13 cellular contexts compared by ENCODE assay signal in the genomic region with DNA sequence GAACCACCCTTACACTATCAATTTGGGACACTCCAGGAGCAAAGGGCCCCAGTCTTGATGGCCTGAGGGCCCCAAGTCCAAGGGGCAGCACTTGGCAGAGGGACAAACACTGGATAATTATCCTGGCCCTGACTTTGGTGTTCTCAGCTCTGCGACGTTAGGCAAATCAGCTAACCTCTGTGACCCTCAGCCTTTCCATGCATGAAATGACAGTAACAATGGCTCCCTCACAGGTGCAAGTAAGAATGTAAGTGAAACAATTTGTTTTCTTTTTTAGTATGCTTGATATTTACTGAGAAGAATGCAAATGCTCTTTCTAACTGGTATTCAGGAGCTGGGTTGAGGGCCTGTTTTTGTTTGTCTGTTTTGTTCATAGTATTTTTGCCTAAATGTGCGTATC.
DNase-seq lines count a peak whose midpoint lies in the region; ATAC-seq and TF ChIP-seq lines count a peak whose summit lies in the region.
"Had no signal": no experiment of that assay in that cellular context is flagged by ENCODE, and none has a peak within 500 bp of the region (broad histone marks: within the 10 kb centered on the region; RNA-seq: fewer than 3 reads in every experiment).

No MANE protein-coding gene starts in this region.

- no peak overlapping the region for H3K27ac ChIP-seq in H9 (ENCODE audit: insufficient read length, low read depth, low read length)
- H3K27ac ChIP-seq: epithelial cell of prostate had no signal

- TF ChIP-seq CTCF in GM10266 (IDR thresholded peaks at IDR 0.05; ENCODE audit: control insufficient read depth, insufficient read depth, low read depth, missing control alignments) (no peak), H9 (conservative IDR thresholded peaks at IDR 0.05) (no peak)

- no peak overlapping the region for H3K18ac ChIP-seq in H9 (ENCODE audit: insufficient read length, low read depth, low read length)

- no CpG with 5 or more reads among the region's 3 CpGs for WGBS in H9 (ENCODE audit: extremely low coverage, insufficient read length, low lambda C conversion rate)

- H3T11ph ChIP-seq in H9 (ENCODE audit: low read length): no peak overlapping the region

- H3K36me3 Mint-ChIP-seq in IgD-negative memory B cell: peaks cover 2% of the 10 kb centered on the region
- H3K36me3 Mint-ChIP-seq in H9 (ENCODE audit: insufficient read depth in 1 of 3, low read depth in 3 of 3): peaks cover 0 to 16% (median 2%) of the 10 kb centered on the region in 3 experiments; a peak in 3 of 7 replicates

- H3K4me3 Mint-ChIP-seq in IgD-negative memory B cell: peak overlapping the region; percentile 77 to 92 (median 86)
- no peak overlapping the region for H3K4me3 Mint-ChIP-seq in H9

- no peaks in the 10 kb centered on the region for H3K4me1 ChIP-seq in H9 (ENCODE audit: insufficient read depth, low read length)

- no peaks in the 10 kb centered on the region for H3K23me2 ChIP-seq in H9 (ENCODE audit: insufficient read length, low read depth, low read length, poor library complexity, severe bottlenecking)

- no peak overlapping the region for H2AFZ ChIP-seq in H9 (ENCODE audit: low read length)

- peak; percentile 36 for ATAC-seq in GM19351 (IDR thresholded peaks at IDR 0.05; ENCODE audit: unreplicated experiment)
- ATAC-seq in HG02763 (IDR thresholded peaks at IDR 0.05; ENCODE audit: unreplicated experiment): peak; percentile 31
- ATAC-seq: activated CD4-positive, CD25-positive, alpha-beta regulatory T cell treated with anti-CD3 and anti-CD28 coated beads, Interleukin-2, amount 50 U/mL, for 24 hours had no signal

- H3K56ac ChIP-seq in H9 (ENCODE audit: insufficient read length, low read depth, low read length): no peak overlapping the region

- H2BK20ac ChIP-seq in H9 (ENCODE audit: low read depth, low read length, poor library complexity, severe bottlenecking): no peak overlapping the region

- no peak overlapping the region for H4K8ac ChIP-seq in H9 (replicated peaks; ENCODE audit: insufficient read length, low read depth, low read length)

- H3K27me3 Mint-ChIP-seq in IgD-negative memory B cell: no peaks in the 10 kb centered on the region
- no peaks in the 10 kb centered on the region for H3K27me3 Mint-ChIP-seq in H9 (ENCODE audit: low read depth)

- no peak overlapping the region for H3K4me2 ChIP-seq in H9 (ENCODE audit: insufficient read depth, insufficient read length, low read length)

- no peak overlapping the region for H4K5ac ChIP-seq in H9 (ENCODE audit: insufficient read length, low read depth, low read length)

- H3K79me1 ChIP-seq in H9 (ENCODE audit: insufficient read depth, low read depth, low read length, poor library complexity, severe bottlenecking): no peaks in the 10 kb centered on the region

- H3K27me3 ChIP-seq in H9 (ENCODE audit: insufficient read depth, low read length): no peaks in the 10 kb centered on the region

- no peaks in the 10 kb centered on the region for H3K9me3 Mint-ChIP-seq in IgD-negative memory B cell
- H3K9me3 Mint-ChIP-seq in H9: no peaks in the 10 kb centered on the region; a peak in 1 of 5 replicates

- no peak overlapping the region for H3K9ac ChIP-seq in H9 (ENCODE audit: extremely low read depth, insufficient read length, low read length)

- no peak overlapping the region for H2AK5ac ChIP-seq in H9 (ENCODE audit: insufficient read length, low read length)

- H3K27ac Mint-ChIP-seq in IgD-negative memory B cell (peak overlapping the region; percentile 84 to 97 (median 96)), H9 (no peak overlapping the region; a peak in 1 of 7 replicates)

- H3K4me1 Mint-ChIP-seq in IgD-negative memory B cell: peaks cover 67 to 85% (median 77%) of the 10 kb centered on the region in 3 donors
- H3K4me1 Mint-ChIP-seq in H9: peaks cover 5 to 7% of the 10 kb centered on the region in 2 experiments

- no peak overlapping the region for H3K23ac ChIP-seq in H9 (ENCODE audit: insufficient read length, low read depth, low read length)

- H3K4ac ChIP-seq in H9 (ENCODE audit: low read depth, low read length): no peak overlapping the region

- no peak overlapping the region for H2BK15ac ChIP-seq in H9 (ENCODE audit: low read depth, low read length)

- no peak overlapping the region for H2BK12ac ChIP-seq in H9 (ENCODE audit: insufficient read length, low read depth, low read length)

- H4K20me1 ChIP-seq in H9 (ENCODE audit: control insufficient read depth, insufficient read depth, insufficient read length): no peaks in the 10 kb centered on the region

- H2BK120ac ChIP-seq in H9 (ENCODE audit: low read depth, low read length, poor library complexity, severe bottlenecking): no peak overlapping the region

- DNase-seq in GM10266 (ENCODE audit: extremely low spot score) (peak; percentile 17), H9 (no peak), HUDEP-2 (lab: John Stamatoyannopoulos, UW; ENCODE audit: unreplicated experiment in 76 of 76) (no peak), cerebellar cortex (ENCODE audit: low spot score) (no peak)
- DNase-seq in activated naive CD4-positive, alpha-beta T cell treated with Interleukin-2 at 50 U/mL for 16 hours: no peak
- DNase-seq: MV-4-11, NCI-H446 treated with DMSO at 0.1 percent for 48 hours, SHP77 had no signal

- H2BK5ac ChIP-seq in H9 (ENCODE audit: insufficient read length, low read length): no peak overlapping the region

- no peak overlapping the region for H3K14ac ChIP-seq in H9 (ENCODE audit: insufficient read depth, low read length)

- H4K91ac ChIP-seq in H9 (ENCODE audit: insufficient read length, low read depth, low read length): no peak overlapping the region

- no peaks in the 10 kb centered on the region for H3K9me3 ChIP-seq in H9 (ENCODE audit: control insufficient read depth, low read depth, low read length)

- no peaks in the 10 kb centered on the region for H3K79me2 ChIP-seq in H9 (ENCODE audit: insufficient read depth, low read length)

Comparison
In these comparisons a context has a peak if more than half of its experiments do, and no peak if none do; other contexts are left out.
1. H3K27ac Mint-ChIP-seq: peak in IgD-negative memory B cell (3 of 3); none in H9 (0 of 3).
2. H3K4me3 Mint-ChIP-seq: peak in IgD-negative memory B cell (4 of 4); none in H9 (0 of 2).